In genomic region chr10:72079356-72079755, GRCh38 we compare ENCODE assay signal across 9 cellular contexts. TPM values are rescaled to one million over a fixed set of nuclear protein-coding genes. Genes with fewer than 3 reads are reported as not detected.
DNase-seq lines count a peak whose midpoint lies in the region; ATAC-seq lines count a peak whose summit lies in the region.
"Had no signal": no experiment of that assay in that cellular context is flagged by ENCODE, and none has a peak within 500 bp of the region (broad histone marks: within the 10 kb centered on the region; RNA-seq: fewer than 3 reads in every experiment).

No MANE protein-coding gene starts in this region.

- peak overlapping the region; percentile 75 to 96 (median 76) for H3K4me3 Mint-ChIP-seq in T-cell

- CTCF ChIA-PET in T-cell (lab: Charles Lee): interaction anchor here (0.6 to 1.6 kb wide), 9 partner anchors 29 to 1925 kb away, joined by 3 to 7 read pairs (median 3); no protein-coding TSS in a partner anchor

- peaks cover 95 to 99% (median 96%) of the 10 kb centered on the region in 3 donors for H3K4me1 Mint-ChIP-seq in T-cell

- POLR2A ChIA-PET in T-cell (lab: Charles Lee): interaction anchor here (0.7 to 1.3 kb wide), 7 partner anchors 8 to 252 kb away, joined by 3 to 8 read pairs (median 3); partner anchors contain the start of gene SPOCK2 (in 1 of the 2)

- H3K27me3 Mint-ChIP-seq in T-cell: no peaks in the 10 kb centered on the region

- in situ Hi-C loops in G401 (cut with HindIII; ENCODE audit: low sequenced_read_pairs): no loop called here

- H3K36me3 Mint-ChIP-seq in T-cell: peaks cover 20% of the 10 kb centered on the region

- H3K9me3 Mint-ChIP-seq in T-cell: no peaks in the 10 kb centered on the region

- intact Hi-C loops in left cardiac atrium (cut with DNase I): no loop called here

- ATAC-seq in T-cell (replicated peaks in 1 of 4) (peak; percentile 62 to 68 (median 64)), GM18867 (IDR thresholded peaks at IDR 0.05; ENCODE audit: unreplicated experiment) (no peak), GM18858 (IDR thresholded peaks at IDR 0.05; ENCODE audit: unreplicated experiment) (no peak), left cardiac atrium (no peak)
- ATAC-seq: left colon had no signal

- peak overlapping the region; percentile 93 to 94 for H3K27ac Mint-ChIP-seq in T-cell

- DNase-seq in G401 (ENCODE audit: low spot score) (peak; percentile 83), T-cell (peak in 33 of 34 experiments; percentile 59 to 93 (median 81)), amygdala (lab: John Stamatoyannopoulos, UW) (peak in 40 of 56 donors; percentile 24 to 81 (median 51)), retina (peak; percentile 70), left cardiac atrium (no peak), A172 (ENCODE audit: low spot score) (no peak)

RNA-seq across cellular contexts. Expression of gene SPOCK2, which starts 9.0 kb away (rescaled TPM):
- 0.12 and 0.17 TPM in 2 replicates for total RNA-seq in G401 (2014; rRNA removed; shearing (Covaris generic))
- total RNA-seq in T-cell: 100 to 1,000 TPM; 501 to 684 (median 547) TPM
- total RNA-seq in left cardiac atrium: 1 to 10 TPM; 8.1 to 9.8 TPM
- 0.02 and 0.53 TPM in 2 replicates for total RNA-seq in A172 (2014; rRNA removed; shearing (Covaris generic))

Comparison
In these comparisons a context has a peak if more than half of its experiments do, and no peak if none do; other contexts are left out.
1. DNase-seq: peak in G401 (single experiment), T-cell (33 of 34), amygdala (40 of 56) and retina (single experiment); none in left cardiac atrium (single experiment) and A172 (single experiment).
2. ATAC-seq: peak in T-cell (4 of 4); none in GM18867 (single experiment), GM18858 (single experiment) and left cardiac atrium (0 of 2).
3. RNA of gene SPOCK2, which starts 9.0 kb away (total RNA-seq): 501 to 684 TPM in T-cell; 8.1 to 9.8 TPM in left cardiac atrium, 0.02 to 0.53 TPM in A172 and 0.12 to 0.17 TPM in G401; every median in the first group is over 10 times any median in the second.